In genomic region chr7:35072950-35073827, GRCh38 we compare ENCODE assay signal across 8 cellular contexts. TPM values are rescaled to one million over a fixed set of nuclear protein-coding genes. Genes with fewer than 3 reads are reported as not detected.
DNase-seq lines count a peak whose midpoint lies in the region; FAIRE-seq and TF ChIP-seq lines count a peak whose summit lies in the region.
"Not testable (repeated sequence)": the region's sequence is repeated elsewhere in the genome, so short reads cannot be mapped to it uniquely, and the experiment has no call there.

No MANE protein-coding gene starts in this region.

- not testable (repeated sequence) for TF ChIP-seq POLR2A in H1 (IDR thresholded peaks at IDR 0.05; ENCODE audit: control extremely low read depth in 1 of 2, low read depth in 2 of 2, low read length in 2 of 2)

- H3K9me3 ChIP-seq in GM23248 (ENCODE audit: low read depth); Loucy (ENCODE audit: insufficient read depth, low read depth, low read length); H1 (ENCODE audit: insufficient read depth in 2 of 2, low read depth in 1 of 2, low read length in 1 of 2): not testable (repeated sequence)

- DNase-seq in DMS153 (lab: John Stamatoyannopoulos, UW) (peak; percentile 26), GM23248 (peak; percentile 72), NCI-H748 (lab: John Stamatoyannopoulos, UW; ENCODE audit: unreplicated experiment) (peak; percentile 40), kidney tubule cell (ENCODE audit: low spot score) (peak; percentile 37)
- DNase-seq in H1 (ENCODE audit: low read depth in 1 of 2, low spot score in 2 of 2): not testable (repeated sequence)
- peak; percentile 7 for DNase-seq in stimulated activated CD4-positive, alpha-beta T cell treated with anti-CD3 and anti-CD28 coated beads, Interleukin-15, amount 100 ng/mL, for 24 hours

- not testable (repeated sequence) for H3K36me3 ChIP-seq in GM23248 (ENCODE audit: low read depth); Loucy (ENCODE audit: insufficient read depth, low read length); H1 (ENCODE audit: control insufficient read depth in 2 of 4, insufficient read depth in 4 of 4, low read length in 3 of 4)

- not testable (repeated sequence) for H3K79me1 ChIP-seq in H1 (ENCODE audit: low read depth, low read length)

- TF ChIP-seq EP300 in H1 (IDR thresholded peaks at IDR 0.05; ENCODE audit: borderline replicate concordance in 1 of 2, low read depth in 2 of 2, low read length in 2 of 2): not testable (repeated sequence)

- not testable (repeated sequence) for H3K4me3 ChIP-seq in GM23248; Loucy (ENCODE audit: low read length, poor library complexity, severe bottlenecking); H1 (ENCODE audit: extremely low read depth in 1 of 4, insufficient read depth in 2 of 4, low read depth in 3 of 4, low read length in 4 of 4)

- H3K14ac ChIP-seq in H1 (ENCODE audit: insufficient read length): not testable (repeated sequence)

- not testable (repeated sequence) for H2BK5ac ChIP-seq in H1 (ENCODE audit: low read depth, low read length)

- not testable (repeated sequence) for H3K27ac ChIP-seq in GM23248; VCaP; H1 (ENCODE audit: low read depth, low read length)

- H2BK15ac ChIP-seq in H1 (ENCODE audit: low read length): not testable (repeated sequence)

- H3K56ac ChIP-seq in H1 (replicated peaks; ENCODE audit: insufficient read length, low read depth, low read length): not testable (repeated sequence)

- H3K4me2 ChIP-seq in GM23248 (ENCODE audit: unreplicated experiment): peak overlapping the region; percentile 68
- peak overlapping the region; percentile 53 for H3K4me2 ChIP-seq in Loucy (ENCODE audit: low read depth, low read length, poor library complexity, severe bottlenecking)
- H3K4me2 ChIP-seq in H1 (ENCODE audit: insufficient read depth in 1 of 2, low read depth in 2 of 2, low read length in 2 of 2): not testable (repeated sequence)

- H2BK20ac ChIP-seq in H1 (ENCODE audit: low read length): not testable (repeated sequence)

- H4K8ac ChIP-seq in H1 (ENCODE audit: extremely low read depth, insufficient read depth, low read length): not testable (repeated sequence)

- H3K9me2 ChIP-seq in GM23248 (ENCODE audit: insufficient read depth); Loucy (replicated peaks; ENCODE audit: low read depth, low read length): not testable (repeated sequence)

- not testable (repeated sequence) for H3K4ac ChIP-seq in H1 (replicated peaks; ENCODE audit: insufficient read length, low read depth, low read length)

- not testable (repeated sequence) for H2AK5ac ChIP-seq in H1 (ENCODE audit: low read depth, low read length)

- peak; percentile 16 to 26 for TF ChIP-seq RAD21 in H1 (IDR thresholded peaks at IDR 0.05 in 1 of 2, conservative IDR thresholded peaks at IDR 0.05 in 1 of 2; ENCODE audit: low read depth in 2 of 2, low read length in 2 of 2)

- not testable (repeated sequence) for H3K23ac ChIP-seq in H1 (ENCODE audit: insufficient read length)

- not testable (repeated sequence) for H2BK120ac ChIP-seq in H1 (replicated peaks; ENCODE audit: low read depth, low read length)

- H3K4me1 ChIP-seq in GM23248 (ENCODE audit: insufficient read depth); Loucy (ENCODE audit: insufficient read depth, low read length, poor library complexity, severe bottlenecking); H1 (replicated peaks in 1 of 4; ENCODE audit: control insufficient read depth in 3 of 4, insufficient read depth in 4 of 4, low read length in 3 of 4): not testable (repeated sequence)

- not testable (repeated sequence) for H4K20me1 ChIP-seq in GM23248 (ENCODE audit: insufficient read depth); Loucy (ENCODE audit: insufficient read depth, low read length, poor library complexity, severe bottlenecking); H1 (replicated peaks in 1 of 2; ENCODE audit: control insufficient read depth in 1 of 2, insufficient read depth in 2 of 2, low read length in 2 of 2)

- H3K23me2 ChIP-seq in H1 (ENCODE audit: low read depth, low read length): not testable (repeated sequence)

- CTCF ChIA-PET in H1 (lab: Charles Lee; ENCODE audit: partially characterized antibody): interaction anchor here (1.1 kb wide), 1 partner anchor 551 kb away, joined by 3 read pairs; no protein-coding TSS in a partner anchor

- H3K79me2 ChIP-seq in GM23248 (ENCODE audit: insufficient read depth); Loucy (ENCODE audit: insufficient read depth, low read length); H1 (ENCODE audit: control insufficient read depth in 1 of 2, insufficient read depth in 2 of 2, low read length in 2 of 2): not testable (repeated sequence)

- H4K5ac ChIP-seq in H1 (ENCODE audit: insufficient read length, low read depth, low read length): not testable (repeated sequence)

- not testable (repeated sequence) for H3K9ac ChIP-seq in GM23248; Loucy (ENCODE audit: low read depth, low read length, poor library complexity, severe bottlenecking); H1 (replicated peaks in 1 of 4; ENCODE audit: extremely low read depth in 1 of 4, low read depth in 3 of 4, low read length in 3 of 4)

- H3K18ac ChIP-seq in H1 (ENCODE audit: extremely low read depth, low read length): not testable (repeated sequence)

- H3F3A ChIP-seq in GM23248 (ENCODE audit: insufficient read depth); Loucy (ENCODE audit: low read depth): not testable (repeated sequence)

- 26 to 27% methylated on average over 14 of the region's 14 CpGs for WGBS in GM23248 (ENCODE audit: low coverage in 1 of 2, low lambda C conversion rate in 2 of 2, missing lambda C conversion rate in 2 of 2), 2 experiments
- 78% methylated on average over 13 of the region's 14 CpGs; no CpG with 5 or more reads in 1 of the 2 experiments for WGBS in H1 (ENCODE audit: extremely low coverage in 1 of 2, insufficient coverage in 1 of 2, insufficient read length in 1 of 2, insufficient replicate concordance in 2 of 2, low coverage in 1 of 2, low lambda C conversion rate in 2 of 2, missing lambda C conversion rate in 1 of 2), 2 experiments

- POLR2A ChIA-PET in H1 (lab: Charles Lee; ENCODE audit: partially characterized antibody): not testable (repeated sequence)

- not testable (repeated sequence) for H2AFZ ChIP-seq in GM23248; H1 (ENCODE audit: low read length)
- peak overlapping the region; percentile 67; the same call in 1 of the 2 replicates for H2AFZ ChIP-seq in Loucy (ENCODE audit: low read length)

- not testable (repeated sequence) for H3K27me3 ChIP-seq in GM23248 (replicated peaks; ENCODE audit: insufficient read depth); Loucy (ENCODE audit: insufficient read depth, low read length, poor library complexity, severe bottlenecking); H1 (replicated peaks in 1 of 4; ENCODE audit: control insufficient read depth in 3 of 4, extremely low read depth in 1 of 4, insufficient read depth in 3 of 4, low read length in 3 of 4)

- in situ Hi-C loops in GM23248 (cut with MboI): not testable (repeated sequence)

- FAIRE-seq in H1 (lab: Jason Lieb, UNC): not testable (repeated sequence)

- H4K91ac ChIP-seq in H1 (replicated peaks; ENCODE audit: insufficient read length, low read length): not testable (repeated sequence)

- not testable (repeated sequence) for TF ChIP-seq CTCF in Loucy (conservative IDR thresholded peaks at IDR 0.05; ENCODE audit: low read length)
- peak; percentile 57 for TF ChIP-seq CTCF in VCaP (conservative IDR thresholded peaks at IDR 0.05)
- TF ChIP-seq CTCF in H1 (IDR thresholded peaks at IDR 0.05; ENCODE audit: control extremely low read depth in 1 of 3, insufficient read depth in 1 of 3, low read depth in 1 of 3, low read length in 3 of 3): peak in 1 of 3 experiments; percentile 2; a peak in 1 of 4 replicates

- not testable (repeated sequence) for H2BK12ac ChIP-seq in H1 (ENCODE audit: low read depth, low read length)

RNA-seq across cellular contexts. Expression of gene DPY19L1, which starts 35.9 kb away (rescaled TPM):
- 33.5 and 33.8 TPM in 2 replicates for total RNA-seq in GM23248 (2014; rRNA removed; shearing (Covaris generic))
- polyA plus RNA-seq in GM23248 (2016; fragmentation: Nextera tagmentation; extraction: Ambion mirVana) (3.0 and 3.4 TPM in 2 replicates), H1 (2011; rRNA removed) (7.6 and 14.1 TPM in 2 replicates)
- total RNA-seq in H1 (2021; fragmentation: NEBNext Ultra II Directional; extraction: Animal tissue kit (Norgen Biotek cat#: 25700)): 18.3 and 23.3 TPM in 2 replicates
- polyA plus RNA-seq in H1 (2011; cell fraction: cytosol; rRNA removed): 12.0 TPM
- polyA plus RNA-seq in H1 (2011; cell fraction: nucleus; rRNA removed): 5.0 TPM
- polyA plus RNA-seq in H1 (2012, experiment 1 of 2): 9.7 to 22.5 TPM (median 11.1 TPM) in 4 replicates
- polyA plus RNA-seq in H1 (2012, experiment 2 of 2): 2.2 TPM
- 14.1 TPM for polyA plus RNA-seq in H1 (2013, experiment 1 of 2)
- 15.0 TPM for polyA plus RNA-seq in H1 (2013, experiment 2 of 2)
- 12.2 and 25.2 TPM in 2 replicates for polyA minus RNA-seq in H1 (2011; rRNA and poly(A)+ RNA removed)
- polyA minus RNA-seq in H1 (2011; cell fraction: cytosol; rRNA and poly(A)+ RNA removed): 9.2 TPM
- 13.2 TPM for polyA minus RNA-seq in H1 (2011; cell fraction: nucleus; rRNA and poly(A)+ RNA removed)
